11 cellular contexts compared by ENCODE assay signal in the genomic region with DNA sequence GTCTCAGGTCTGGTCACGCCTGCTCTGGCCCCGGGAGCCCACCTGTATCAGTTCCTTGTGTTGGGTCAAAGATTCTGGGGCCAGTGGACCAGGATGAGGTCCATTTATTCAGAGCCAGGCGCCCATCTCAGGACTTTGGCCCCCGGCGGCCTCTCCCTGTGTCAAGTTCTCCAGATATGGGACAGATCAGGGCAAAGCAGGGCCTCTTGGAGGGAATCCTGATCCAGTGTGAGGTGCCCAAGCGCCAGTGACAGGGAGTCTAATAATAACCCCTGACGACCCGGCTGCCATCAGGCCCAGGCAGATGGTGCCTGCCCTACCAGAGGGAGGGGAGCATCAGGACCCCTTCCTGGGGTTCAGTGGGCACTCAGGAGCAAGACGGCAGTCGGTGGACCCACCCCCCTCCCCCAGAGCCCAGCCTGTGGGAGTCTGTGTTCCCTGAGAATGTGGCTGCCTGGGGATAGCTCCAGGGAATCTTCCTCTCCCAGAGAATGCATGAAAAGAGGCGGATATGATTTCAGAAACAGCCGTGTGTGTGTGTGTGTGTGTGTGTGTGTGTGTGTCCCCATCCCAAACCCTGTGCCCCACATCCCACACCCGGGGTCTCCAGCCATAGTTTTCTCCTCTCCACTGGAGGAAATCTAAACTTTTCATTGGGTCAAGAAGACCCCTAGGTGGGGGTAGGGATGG. TPM values are rescaled to one million over a fixed set of nuclear protein-coding genes. Genes with fewer than 3 reads are reported as not detected.
A peak's percentile ranks its signal among the peaks of the same experiment; 100 is the strongest.
DNase-seq lines count a peak whose midpoint lies in the region; ATAC-seq and TF ChIP-seq lines count a peak whose summit lies in the region.
"Had no signal": no experiment of that assay in that cellular context is flagged by ENCODE, and none has a peak within 500 bp of the region (broad histone marks: within the 10 kb centered on the region; RNA-seq: fewer than 3 reads in every experiment).

No MANE protein-coding gene starts in this region.

- peak overlapping the region; percentile 72 for H3K4me3 ChIP-seq in left ventricle myocardium inferior
- H3K4me3 ChIP-seq: SJSA1 had no signal

- DNase-seq in T-helper 2 cell treated with Interferon-gamma antibody and Interleukin-4, amounts not matched to agents 5 μg/mL and 100 μg/mL, for 36 hours (ENCODE audit: low spot score) = no peak
- no peak for DNase-seq in T-helper 2 cell
- DNase-seq in WTC11 (ENCODE audit: low spot score) = no peak
- peak; percentile 44 for DNase-seq in left ventricle myocardium inferior
- DNase-seq in NAMALWA (ENCODE audit: low spot score) = no peak
- DNase-seq in COLO829 (ENCODE audit: low spot score) = no peak
- DNase-seq: mammary epithelial cell; stimulated activated CD4-positive, alpha-beta T cell treated with anti-CD3 and anti-CD28 coated beads, Interleukin-1b, Interleukin-23, amount 100 ng/mL, for 48 hours had no signal

- peak overlapping the region; percentile 93 for H3K27ac ChIP-seq in left ventricle myocardium inferior (replicated peaks)
- H3K27ac ChIP-seq: SJSA1 had no signal

- peaks cover 3% of the 10 kb centered on the region for H3K27me3 Mint-ChIP-seq in T-helper 2 cell treated with Interferon-gamma antibody and Interleukin-4, amounts not matched to agents 5 μg/mL and 100 μg/mL, for 36 hours (ENCODE audit: low read depth)
- peaks cover 37% of the 10 kb centered on the region for H3K27me3 Mint-ChIP-seq in WTC11 (ENCODE audit: low read depth)
- no peaks in the 10 kb centered on the region for H3K27me3 Mint-ChIP-seq in stimulated activated memory B cell treated with anti-CD40 and anti-IgM and Interleukin-4, amounts not matched to agents 10 μg/mL and 1 μg/mL and 100 μg/mL, for 72 hours

- H3K4me3 Mint-ChIP-seq in T-helper 2 cell treated with Interferon-gamma antibody and Interleukin-4, amounts not matched to agents 5 μg/mL and 100 μg/mL, for 36 hours = peak overlapping the region; percentile 85
- peak overlapping the region; percentile 93 for H3K4me3 Mint-ChIP-seq in WTC11
- peak overlapping the region; percentile 78 for H3K4me3 Mint-ChIP-seq in stimulated activated memory B cell treated with anti-CD40 and anti-IgM and Interleukin-4, amounts not matched to agents 10 μg/mL and 1 μg/mL and 100 μg/mL, for 72 hours

- no peak overlapping the region for H3K27ac Mint-ChIP-seq in T-helper 2 cell treated with Interferon-gamma antibody and Interleukin-4, amounts not matched to agents 5 μg/mL and 100 μg/mL, for 36 hours
- no peak overlapping the region for H3K27ac Mint-ChIP-seq in WTC11
- peak overlapping the region; percentile 69 for H3K27ac Mint-ChIP-seq in stimulated activated memory B cell treated with anti-CD40 and anti-IgM and Interleukin-4, amounts not matched to agents 10 μg/mL and 1 μg/mL and 100 μg/mL, for 72 hours

- no peak for TF ChIP-seq CTCF in WTC11 (IDR thresholded peaks at IDR 0.05)
- no peak for TF ChIP-seq CTCF in left ventricle myocardium inferior (IDR thresholded peaks at IDR 0.05; ENCODE audit: borderline replicate concordance)

- no peaks in the 10 kb centered on the region for H3K9me3 ChIP-seq in left ventricle myocardium inferior (replicated peaks)
- H3K9me3 ChIP-seq: SJSA1 had no signal

- POLR2A ChIA-PET in WTC11 (lab: Charles Lee) = interaction anchor here (0.7 kb wide), 1 partner anchor 216 kb away, joined by 3 read pairs; no protein-coding TSS in a partner anchor

- H3K4me1 Mint-ChIP-seq in T-helper 2 cell treated with Interferon-gamma antibody and Interleukin-4, amounts not matched to agents 5 μg/mL and 100 μg/mL, for 36 hours (ENCODE audit: low read depth) = peaks cover 28% of the 10 kb centered on the region
- peaks cover 38% of the 10 kb centered on the region for H3K4me1 Mint-ChIP-seq in WTC11
- peaks cover 65% of the 10 kb centered on the region for H3K4me1 Mint-ChIP-seq in stimulated activated memory B cell treated with anti-CD40 and anti-IgM and Interleukin-4, amounts not matched to agents 10 μg/mL and 1 μg/mL and 100 μg/mL, for 72 hours

- CTCF ChIA-PET in WTC11 (lab: Charles Lee) = interaction anchor here (1.0 to 3.2 kb wide), 6 partner anchors 11 to 153 kb away, joined by 3 to 23 read pairs (median 14); a partner anchor contains a TSS

- peaks cover 23% of the 10 kb centered on the region for H3K36me3 Mint-ChIP-seq in T-helper 2 cell treated with Interferon-gamma antibody and Interleukin-4, amounts not matched to agents 5 μg/mL and 100 μg/mL, for 36 hours (ENCODE audit: low read depth)
- H3K36me3 Mint-ChIP-seq in WTC11 = peaks cover 7% of the 10 kb centered on the region; the same call in 1 of the 2 replicates
- H3K36me3 Mint-ChIP-seq in stimulated activated memory B cell treated with anti-CD40 and anti-IgM and Interleukin-4, amounts not matched to agents 10 μg/mL and 1 μg/mL and 100 μg/mL, for 72 hours = peaks cover 20% of the 10 kb centered on the region

- H3K27me3 ChIP-seq in left ventricle myocardium inferior (ENCODE audit: low read depth) = no peaks in the 10 kb centered on the region

- intact Hi-C loops in left ventricle myocardium inferior (cut with micrococcal nuclease) = loop anchor here (5.0 kb wide), 1 partner anchor 83 kb away; no protein-coding TSS in a partner anchor

- ATAC-seq in WTC11 = no peak
- ATAC-seq in stimulated activated memory B cell treated with anti-CD40 and anti-IgM and Interleukin-4, amounts not matched to agents 10 μg/mL and 1 μg/mL and 100 μg/mL, for 72 hours = no peak
- ATAC-seq in GM21447 (IDR thresholded peaks at IDR 0.05; ENCODE audit: unreplicated experiment) = no peak

- no peaks in the 10 kb centered on the region for H3K9me3 Mint-ChIP-seq in T-helper 2 cell treated with Interferon-gamma antibody and Interleukin-4, amounts not matched to agents 5 μg/mL and 100 μg/mL, for 36 hours
- 0 out of 2 replicates have a peak, but pooled peaks cover 3% of the 10 kb centered on the region for H3K9me3 Mint-ChIP-seq in WTC11
- H3K9me3 Mint-ChIP-seq in stimulated activated memory B cell treated with anti-CD40 and anti-IgM and Interleukin-4, amounts not matched to agents 10 μg/mL and 1 μg/mL and 100 μg/mL, for 72 hours = peaks cover 3% of the 10 kb centered on the region

- peaks cover 5% of the 10 kb centered on the region for H3K36me3 ChIP-seq in left ventricle myocardium inferior

- H3K4me1 ChIP-seq in left ventricle myocardium inferior = peaks cover 73% of the 10 kb centered on the region

TF ChIP-seq in WTC11, 78 proteins besides CTCF, POLR2A, EP300 and RAD21:
- no peak for TF ChIP-seq ZNF671 (CRISPR knock-in tag; IDR thresholded peaks at IDR 0.05)
- TF ChIP-seq, protein P1, sequence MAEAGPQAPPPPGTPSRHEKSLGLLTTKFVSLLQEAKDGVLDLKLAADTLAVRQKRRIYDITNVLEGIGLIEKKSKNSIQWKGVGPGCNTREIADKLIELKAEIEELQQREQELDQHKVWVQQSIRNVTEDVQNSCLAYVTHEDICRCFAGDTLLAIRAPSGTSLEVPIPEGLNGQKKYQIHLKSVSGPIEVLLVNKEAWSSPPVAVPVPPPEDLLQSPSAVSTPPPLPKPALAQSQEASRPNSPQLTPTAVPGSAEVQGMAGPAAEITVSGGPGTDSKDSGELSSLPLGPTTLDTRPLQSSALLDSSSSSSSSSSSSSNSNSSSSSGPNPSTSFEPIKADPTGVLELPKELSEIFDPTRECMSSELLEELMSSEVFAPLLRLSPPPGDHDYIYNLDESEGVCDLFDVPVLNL (CRISPR knock-in tag; IDR thresholded peaks at IDR 0.05; ENCODE audit: borderline replicate concordance, low read depth) = no peak
- TF ChIP-seq GABPB1 (CRISPR knock-in tag; IDR thresholded peaks at IDR 0.05) = no peak
- no peak for TF ChIP-seq EMX1 (CRISPR knock-in tag; IDR thresholded peaks at IDR 0.05)
- TF ChIP-seq ESRRA (CRISPR knock-in tag; IDR thresholded peaks at IDR 0.05; ENCODE audit: borderline replicate concordance) = no peak
TF ChIP-seq in WTC11: peak in this region for 0.

RNA-seq across cellular contexts. Expression of a gene that starts 1.4 kb away (rescaled TPM):
- total RNA-seq in WTC11 (2021) (3.5 to 5.1 TPM (median 4.5 TPM) in 3 replicates), left ventricle myocardium inferior (28.1 TPM)

RNA-seq across cellular contexts. Expression of a gene that starts 11.3 kb away (rescaled TPM):
- total RNA-seq in WTC11 (2021) (1,170 to 1,273 TPM (median 1,266 TPM) in 3 replicates), left ventricle myocardium inferior (702 TPM)

RNA-seq across cellular contexts. Expression of a gene that starts 59.2 kb away (rescaled TPM):
- total RNA-seq in WTC11 (2021) (0.21 to 0.26 TPM (median 0.23 TPM) in 3 replicates), left ventricle myocardium inferior (not detected)
- total RNA-seq: mammary epithelial cell, SJSA1 had no signal
